In the genomic region with DNA sequence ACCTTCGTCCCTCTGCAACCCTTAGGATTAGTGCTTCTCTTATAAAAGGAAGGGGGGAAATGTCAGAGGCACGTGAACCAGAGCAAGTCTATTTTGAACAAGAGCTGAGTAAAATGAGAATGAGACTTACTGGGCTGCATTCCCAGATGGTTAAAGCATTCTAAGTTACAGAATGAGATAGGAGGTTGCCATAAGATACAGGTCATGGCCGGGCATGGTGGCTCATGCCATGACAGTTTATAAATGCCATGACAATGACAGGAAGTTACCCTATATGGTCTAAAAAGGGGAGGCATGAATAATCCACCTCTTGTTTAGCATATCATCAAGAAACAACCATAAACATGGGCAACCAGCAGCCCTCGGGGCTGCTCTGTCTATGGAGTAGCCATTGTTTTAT, we compare ENCODE assay signal across 22 cellular contexts. TPM values are rescaled to one million over a fixed set of nuclear protein-coding genes. Genes with fewer than 3 reads are reported as not detected.
DNase-seq lines count a peak whose midpoint lies in the region; ATAC-seq and TF ChIP-seq lines count a peak whose summit lies in the region.
"Had no signal": no experiment of that assay in that cellular context is flagged by ENCODE, and none has a peak within 500 bp of the region (broad histone marks: within the 10 kb centered on the region; RNA-seq: fewer than 3 reads in every experiment).

No MANE protein-coding gene starts in this region.

- intact Hi-C loops in PC-9 (cut with micrococcal nuclease; ENCODE audit: unreplicated experiment), result no loop called here

- no peaks in the 10 kb centered on the region for H4K20me1 ChIP-seq in PC-9 (ENCODE audit: insufficient read depth)

- peak overlapping the region; percentile 38 for H3K4me3 Mint-ChIP-seq in endothelial cell (ENCODE audit: unreplicated experiment)
- H3K4me3 Mint-ChIP-seq: CD4-positive, alpha-beta T cell had no signal

- no peaks in the 10 kb centered on the region for H3K79me1 ChIP-seq in trophoblast cell (ENCODE audit: low read length)

- TF ChIP-seq CTCF in PC-9 (conservative IDR thresholded peaks at IDR 0.05) (no peak), endothelial cell (IDR thresholded peaks at IDR 0.05; ENCODE audit: unreplicated experiment) (no peak)

- no CpG with 5 or more reads among the region's 4 CpGs for WGBS in trophoblast cell (ENCODE audit: extremely low coverage, insufficient coverage, insufficient read length)

- no peaks in the 10 kb centered on the region for H3K36me3 ChIP-seq in PC-9 (ENCODE audit: low read depth)
- no peaks in the 10 kb centered on the region for H3K36me3 ChIP-seq in trophoblast cell (ENCODE audit: control insufficient read depth in 1 of 2, insufficient read depth in 2 of 2, low read length in 2 of 2)
- H3K36me3 ChIP-seq: HAP-1 had no signal

- DNase-seq in M059J (ENCODE audit: low read depth) (peak; percentile 49), PC-9 (no peak), endothelial cell (ENCODE audit: low spot score) (no peak), trophoblast cell (peak; percentile 58 to 76), NCI-H2029 (lab: John Stamatoyannopoulos, UW) (no peak), GOT3 (lab: John Stamatoyannopoulos, UW) (no peak)
- DNase-seq: ACHN; AML-193; Caco-2; CD4-positive, alpha-beta T cell; DMS79; GF-D8 had no signal

- H3K18ac ChIP-seq in trophoblast cell (ENCODE audit: low read length), result no peak overlapping the region

- H3K4me2 ChIP-seq in PC-9 (peak overlapping the region; percentile 57), trophoblast cell (ENCODE audit: low read length) (no peak overlapping the region)

- no peak overlapping the region for H4K91ac ChIP-seq in trophoblast cell (ENCODE audit: low read depth, low read length)

- no TSS peak for BruUV-seq in PC-9 (replicated peaks; lab: Mats Ljungman, UMichigan)

- H3K9me3 ChIP-seq in PC-9 (ENCODE audit: insufficient read depth, low read depth) (0 out of 2 replicates have a peak, but pooled peaks cover 6% of the 10 kb centered on the region), trophoblast cell (ENCODE audit: insufficient read depth, low read depth, low read length) (peaks cover 3% of the 10 kb centered on the region)
- H3K9me3 ChIP-seq: Caco-2, HAP-1 had no signal

- no peak overlapping the region for H3K27ac Mint-ChIP-seq in endothelial cell (ENCODE audit: unreplicated experiment)
- H3K27ac Mint-ChIP-seq: CD4-positive, alpha-beta T cell had no signal

- no peak overlapping the region for H2AK5ac ChIP-seq in trophoblast cell (ENCODE audit: low read length)

- H3K27me3 ChIP-seq in PC-9 (ENCODE audit: insufficient read depth, low read depth), result peaks cover 96% of the 10 kb centered on the region
- H3K27me3 ChIP-seq in trophoblast cell (ENCODE audit: insufficient read depth, low read length), result no peaks in the 10 kb centered on the region

- H4K8ac ChIP-seq in trophoblast cell (ENCODE audit: low read depth, low read length), result no peak overlapping the region

- no peak overlapping the region for H2BK12ac ChIP-seq in trophoblast cell (ENCODE audit: low read length)

- no peak overlapping the region for H3K4me3 ChIP-seq in PC-9
- H3K4me3 ChIP-seq in trophoblast cell (ENCODE audit: low read depth, low read length), result no peak overlapping the region
- H3K4me3 ChIP-seq: HAP-1, K562 had no signal

- H2BK120ac ChIP-seq in trophoblast cell (ENCODE audit: insufficient read depth, low read length, poor library complexity), result no peak overlapping the region

- H4K12ac ChIP-seq in trophoblast cell (ENCODE audit: low read depth, low read length), result no peak overlapping the region

- H3K4me1 Mint-ChIP-seq in endothelial cell (ENCODE audit: unreplicated experiment), result peaks cover 9% of the 10 kb centered on the region

- no peak overlapping the region for H2BK5ac ChIP-seq in trophoblast cell (ENCODE audit: low read depth, low read length, poor library complexity)

- ATAC-seq in HG03159 (IDR thresholded peaks at IDR 0.05; ENCODE audit: unreplicated experiment), result no peak
- no peak for ATAC-seq in GM18861 (IDR thresholded peaks at IDR 0.05; ENCODE audit: unreplicated experiment)
- ATAC-seq: K562 had no signal

- no peak overlapping the region for H3K4ac ChIP-seq in trophoblast cell (ENCODE audit: low read depth, low read length)

- POLR2A ChIA-PET in PC-9 (lab: Charles Lee; ENCODE audit: unreplicated experiment), result interaction anchor here (0.6 kb wide), 1 partner anchor 356 kb away, joined by 4 read pairs; no protein-coding TSS in a partner anchor

- H3K9me2 ChIP-seq in PC-9 (ENCODE audit: insufficient read depth), result no peaks in the 10 kb centered on the region

- peaks cover 9% of the 10 kb centered on the region for H3K36me3 Mint-ChIP-seq in endothelial cell (ENCODE audit: low read depth, unreplicated experiment)

- H3K27ac ChIP-seq in PC-9 (no peak overlapping the region), trophoblast cell (ENCODE audit: low read depth, low read length) (no peak overlapping the region)
- H3K27ac ChIP-seq: C4-2B, HL-60 had no signal

- H3K23ac ChIP-seq in trophoblast cell (ENCODE audit: low read length), result no peak overlapping the region

- H2AFZ ChIP-seq in PC-9 (0 out of 2 replicates have a peak overlapping the region, but pooled peaks have one; percentile 58), trophoblast cell (ENCODE audit: insufficient read depth, low read length, poor library complexity) (no peak overlapping the region)

- CTCF ChIA-PET in PC-9 (lab: Charles Lee), result no interaction called here

- H3K4me1 ChIP-seq in PC-9 (replicated peaks; ENCODE audit: insufficient read depth) (no peaks in the 10 kb centered on the region), trophoblast cell (ENCODE audit: control insufficient read depth in 1 of 2, insufficient read depth in 2 of 2, low read length in 2 of 2) (peaks cover 0 to 5% of the 10 kb centered on the region in 2 experiments)
- H3K4me1 ChIP-seq: HAP-1 had no signal

- no peak overlapping the region for H3K14ac ChIP-seq in trophoblast cell (ENCODE audit: low read length)

- H3K79me2 ChIP-seq in PC-9 (ENCODE audit: low read depth) (no peaks in the 10 kb centered on the region), trophoblast cell (ENCODE audit: control insufficient read depth, insufficient read depth, low read length, poor library complexity) (no peaks in the 10 kb centered on the region)

- no peak overlapping the region for H3K9ac ChIP-seq in trophoblast cell (ENCODE audit: low read length)

- H3F3A ChIP-seq in PC-9 (ENCODE audit: insufficient read depth, low read depth), result no peaks in the 10 kb centered on the region

- no peaks in the 10 kb centered on the region for H3K9me3 Mint-ChIP-seq in endothelial cell (ENCODE audit: unreplicated experiment)

- peaks cover 9% of the 10 kb centered on the region for H3K27me3 Mint-ChIP-seq in endothelial cell (ENCODE audit: unreplicated experiment)
- H3K27me3 Mint-ChIP-seq: CD4-positive, alpha-beta T cell had no signal

RNA-seq across cellular contexts. Expression of a gene that starts 2.5 kb away (rescaled TPM):
- not detected in 2 replicates for total RNA-seq in M059J (2014; rRNA removed; shearing (Covaris generic))
- not detected in 2 replicates for total RNA-seq in PC-9 (2021)
- total RNA-seq in endothelial cell (ENCODE audit: unreplicated experiment), result not detected
- polyA plus RNA-seq in trophoblast cell (2013), result not detected in 2 replicates
- total RNA-seq: CD4-positive, alpha-beta T cell; Daoy; H4; HT1080 had no signal
- polyA plus RNA-seq: BJ had no signal

RNA-seq across cellular contexts. Expression of a gene that starts 6.9 kb away (rescaled TPM):
- 48.6 and 57.2 TPM in 2 replicates for total RNA-seq in M059J (2014; rRNA removed; shearing (Covaris generic))
- total RNA-seq in PC-9 (2021), result 0.07 and 1.4 TPM in 2 replicates
- total RNA-seq in endothelial cell (ENCODE audit: unreplicated experiment), result 58.1 TPM
- 9.5 and 9.6 TPM in 2 replicates for polyA plus RNA-seq in trophoblast cell (2013)

RNA-seq across cellular contexts. Expression of a gene that starts 46.0 kb away (rescaled TPM):
- total RNA-seq in M059J (2014; rRNA removed; shearing (Covaris generic)), result 92.3 and 123 TPM in 2 replicates
- total RNA-seq in PC-9 (2021) (89.7 and 92.3 TPM in 2 replicates), endothelial cell (ENCODE audit: unreplicated experiment) (57.1 TPM)
- polyA plus RNA-seq in trophoblast cell (2013), result 65.1 and 69.2 TPM in 2 replicates

Comparison
In these comparisons a context has a peak if more than half of its experiments do, and no peak if none do; other contexts are left out.
1. DNase-seq: peak in M059J (single experiment) and trophoblast cell (2 of 2); none in PC-9 (0 of 2), endothelial cell (single experiment), NCI-H2029 (single experiment) and GOT3 (single experiment).
2. RNA of a gene that starts 6.9 kb away (total RNA-seq): 58.1 TPM in endothelial cell (single experiment) and 48.6 to 57.2 TPM in M059J; 0.07 to 1.4 TPM in PC-9; every median in the first group is over 10 times any median in the second.